ENCODE assay signal across 8 cellular contexts in the genomic region with DNA sequence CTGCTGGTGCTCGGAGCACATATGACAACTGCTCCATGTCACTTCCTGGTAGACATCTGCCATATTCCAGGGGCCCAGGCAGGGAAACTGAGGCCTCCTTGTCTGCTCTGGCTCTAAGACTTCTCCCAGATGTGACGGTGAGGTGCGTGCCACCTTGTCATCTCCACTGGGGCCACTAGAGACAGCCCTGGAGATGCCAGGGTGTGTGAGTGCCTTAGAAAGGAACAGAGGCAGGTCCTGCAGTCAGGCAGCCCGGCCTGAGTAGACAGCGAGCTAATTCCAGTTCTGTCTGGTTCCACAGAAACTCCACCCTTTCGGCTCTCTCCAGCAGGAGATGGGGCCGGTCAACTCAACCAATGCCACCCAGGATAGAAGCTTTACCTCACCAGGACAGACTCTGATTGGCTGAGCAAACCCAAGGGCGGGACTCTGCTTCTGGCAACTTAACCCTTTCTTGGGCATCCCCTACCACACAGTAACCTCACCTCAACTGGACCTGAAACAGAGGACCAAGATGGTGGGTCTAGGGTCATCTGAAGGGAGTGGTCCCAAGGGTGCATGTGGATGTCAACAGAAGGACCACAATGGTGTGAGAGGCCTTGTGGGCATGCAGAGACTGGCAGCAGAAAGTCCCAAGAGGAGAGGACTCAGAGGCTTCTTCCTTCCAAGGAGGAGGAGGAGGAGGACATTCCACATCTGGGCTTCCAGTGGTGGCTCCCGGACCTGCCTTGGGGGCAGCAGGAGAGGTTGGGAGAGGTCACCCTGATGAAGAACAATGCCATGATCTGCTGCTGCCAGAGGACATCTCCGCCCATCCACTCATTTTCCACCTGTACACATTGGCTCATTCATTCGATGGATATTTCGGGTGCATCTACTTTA.
A peak's percentile ranks its signal among the peaks of the same experiment; 100 is the strongest.
DNase-seq lines count a peak whose midpoint lies in the region; ATAC-seq and TF ChIP-seq lines count a peak whose summit lies in the region.

No MANE protein-coding gene starts in this region.

- peak; percentile 26 for DNase-seq in CD1c-positive myeloid dendritic cell (ENCODE audit: extremely low spot score)
- peak; percentile 55 for DNase-seq in NCI-H2227 (lab: John Stamatoyannopoulos, UW; ENCODE audit: unreplicated experiment)
- peak; percentile 88 for DNase-seq in choroid plexus epithelial cell (ENCODE audit: low read depth)
- DNase-seq in medulla oblongata (ENCODE audit: extremely low spot score): peak; percentile 79
- no peak for DNase-seq in activated CD4-positive, CD25-positive, alpha-beta regulatory T cell (lab: John Stamatoyannopoulos, UW)

- TF ChIP-seq EP300 in gastroesophageal sphincter (IDR thresholded peaks at IDR 0.05): no peak

- no peak overlapping the region for H3K4me3 ChIP-seq in choroid plexus epithelial cell (ENCODE audit: low read depth, low read length)
- no peak overlapping the region for H3K4me3 ChIP-seq in gastroesophageal sphincter

- no peak for ATAC-seq in gastroesophageal sphincter
- ATAC-seq in HG02884 (IDR thresholded peaks at IDR 0.05; ENCODE audit: unreplicated experiment): no peak
- ATAC-seq in HG03439 (IDR thresholded peaks at IDR 0.05; ENCODE audit: unreplicated experiment): no peak

- no peak overlapping the region for H3K27ac ChIP-seq in gastroesophageal sphincter

- no peak for TF ChIP-seq POLR2A in gastroesophageal sphincter (IDR thresholded peaks at IDR 0.05)

- 86 to 100% methylated on average over 4 of the region's 12 CpGs for WGBS in gastroesophageal sphincter (ENCODE audit: low coverage in 1 of 2), 2 donors

- no peaks in the 10 kb centered on the region for H3K27me3 ChIP-seq in gastroesophageal sphincter

- peaks cover 0 to 76% of the 10 kb centered on the region in 2 donors for H3K36me3 ChIP-seq in gastroesophageal sphincter

- no peaks in the 10 kb centered on the region for H3K9me3 ChIP-seq in gastroesophageal sphincter

- TF ChIP-seq CTCF in choroid plexus epithelial cell (conservative IDR thresholded peaks at IDR 0.05; ENCODE audit: low read depth, low read length): no peak
- no peak for TF ChIP-seq CTCF in gastroesophageal sphincter (IDR thresholded peaks at IDR 0.05)

- peaks cover 0 to 57% (median 3%) of the 10 kb centered on the region in 3 donors for H3K4me1 ChIP-seq in gastroesophageal sphincter

Comparison
In these comparisons a context has a peak if more than half of its experiments do, and no peak if none do; other contexts are left out.
1. DNase-seq: peak in CD1c-positive myeloid dendritic cell (single experiment), NCI-H2227 (single experiment), choroid plexus epithelial cell (single experiment) and medulla oblongata (single experiment); none in activated CD4-positive, CD25-positive, alpha-beta regulatory T cell (0 of 4).